Comparison of ENCODE assay signal across 10 cellular contexts in the genomic region with DNA sequence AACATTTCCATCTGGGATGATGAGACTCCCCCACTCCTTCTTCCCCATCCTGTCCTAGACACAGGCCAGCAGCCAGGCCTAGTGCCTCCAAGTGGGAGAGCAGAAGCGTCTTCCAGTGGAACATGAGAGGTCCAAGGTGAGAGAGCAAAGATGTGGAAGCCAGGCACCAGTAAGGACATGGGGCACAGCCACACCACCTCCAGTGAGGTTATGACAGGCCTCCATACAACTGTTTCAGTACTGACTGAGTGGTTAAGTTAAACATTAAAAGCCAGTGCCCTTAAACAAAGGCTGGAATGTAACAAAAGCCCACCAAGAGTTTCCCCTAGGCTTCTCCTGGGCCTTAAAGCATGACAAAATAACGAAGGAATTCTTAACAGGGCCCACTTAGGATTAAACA. TPM values are rescaled to one million over a fixed set of nuclear protein-coding genes. Genes with fewer than 3 reads are reported as not detected.
A peak's percentile ranks its signal among the peaks of the same experiment; 100 is the strongest.
DNase-seq lines count a peak whose midpoint lies in the region; ATAC-seq and TF ChIP-seq lines count a peak whose summit lies in the region.
"Had no signal": no experiment of that assay in that cellular context is flagged by ENCODE, and none has a peak within 500 bp of the region (broad histone marks: within the 10 kb centered on the region; RNA-seq: fewer than 3 reads in every experiment).

No MANE protein-coding gene starts in this region.

- no peak overlapping the region for H3K4me3 ChIP-seq in gastrocnemius medialis
- H3K4me3 ChIP-seq: body of pancreas had no signal

- H3K4me1 Mint-ChIP-seq in T-helper 2 cell treated with Interferon-gamma antibody and Interleukin-4, amounts not matched to agents 5 μg/mL and 100 μg/mL, for 36 hours (ENCODE audit: low read depth) = peaks cover 69% of the 10 kb centered on the region
- peaks cover 38% of the 10 kb centered on the region for H3K4me1 Mint-ChIP-seq in mesothelial cell of epicardium

- peak; percentile 64 for ATAC-seq in GM18508 (IDR thresholded peaks at IDR 0.05; ENCODE audit: insufficient read depth, unreplicated experiment)
- peak; percentile 58 for ATAC-seq in HG02588 (IDR thresholded peaks at IDR 0.05; ENCODE audit: unreplicated experiment)
- no peak for ATAC-seq in GM19351 (IDR thresholded peaks at IDR 0.05; ENCODE audit: unreplicated experiment)
- no peak for ATAC-seq in GM19397 (IDR thresholded peaks at IDR 0.05; ENCODE audit: unreplicated experiment)
- ATAC-seq in gastrocnemius medialis = no peak
- ATAC-seq: body of pancreas had no signal

- H3K36me3 Mint-ChIP-seq in T-helper 2 cell treated with Interferon-gamma antibody and Interleukin-4, amounts not matched to agents 5 μg/mL and 100 μg/mL, for 36 hours (ENCODE audit: low read depth) = peaks cover 83% of the 10 kb centered on the region
- H3K36me3 Mint-ChIP-seq in mesothelial cell of epicardium = peaks cover 41% of the 10 kb centered on the region

- no peaks in the 10 kb centered on the region for H3K9me3 ChIP-seq in gastrocnemius medialis
- H3K9me3 ChIP-seq: body of pancreas had no signal

- no peaks in the 10 kb centered on the region for H3K27me3 ChIP-seq in gastrocnemius medialis
- H3K27me3 ChIP-seq: body of pancreas had no signal

- in situ Hi-C loops in gastrocnemius medialis (cut with MboI; ENCODE audit: low sequenced_read_pairs in 4 of 4) = no loop called here

- peak overlapping the region; percentile 82 for H3K27ac Mint-ChIP-seq in T-helper 2 cell treated with Interferon-gamma antibody and Interleukin-4, amounts not matched to agents 5 μg/mL and 100 μg/mL, for 36 hours
- H3K27ac Mint-ChIP-seq in mesothelial cell of epicardium = peak overlapping the region; percentile 68

- H3K36me3 ChIP-seq in gastrocnemius medialis = peaks cover 0 to 58% of the 10 kb centered on the region in 2 donors

- H3K4me3 Mint-ChIP-seq in T-helper 2 cell treated with Interferon-gamma antibody and Interleukin-4, amounts not matched to agents 5 μg/mL and 100 μg/mL, for 36 hours = peak overlapping the region; percentile 96
- H3K4me3 Mint-ChIP-seq in mesothelial cell of epicardium = no peak overlapping the region

- no peak overlapping the region for H3K27ac ChIP-seq in gastrocnemius medialis
- H3K27ac ChIP-seq: body of pancreas had no signal

- intact Hi-C loops in gastrocnemius medialis (cut with DNase I; ENCODE audit: low total_unique reads) = no loop called here

- H3K4me1 ChIP-seq in gastrocnemius medialis = peaks cover 40 to 41% of the 10 kb centered on the region in 2 donors

- no peaks in the 10 kb centered on the region for H3K9me3 Mint-ChIP-seq in T-helper 2 cell treated with Interferon-gamma antibody and Interleukin-4, amounts not matched to agents 5 μg/mL and 100 μg/mL, for 36 hours
- no peaks in the 10 kb centered on the region for H3K9me3 Mint-ChIP-seq in mesothelial cell of epicardium

- no peak for TF ChIP-seq POLR2A in gastrocnemius medialis (IDR thresholded peaks at IDR 0.05)

- H3K27me3 Mint-ChIP-seq in T-helper 2 cell treated with Interferon-gamma antibody and Interleukin-4, amounts not matched to agents 5 μg/mL and 100 μg/mL, for 36 hours (ENCODE audit: low read depth) = no peaks in the 10 kb centered on the region
- no peaks in the 10 kb centered on the region for H3K27me3 Mint-ChIP-seq in mesothelial cell of epicardium (ENCODE audit: low read depth)

- no peak for DNase-seq in T-helper 2 cell treated with Interferon-gamma antibody and Interleukin-4, amounts not matched to agents 5 μg/mL and 100 μg/mL, for 36 hours (ENCODE audit: low spot score)
- no peak for DNase-seq in mesothelial cell of epicardium (ENCODE audit: low spot score in 2 of 2, unreplicated experiment in 2 of 2)
- no peak for DNase-seq in gastrocnemius medialis
- no peak for DNase-seq in NCI-H187 (lab: John Stamatoyannopoulos, UW)
- DNase-seq: body of pancreas, SHP77 had no signal

- no peak for TF ChIP-seq CTCF in mesothelial cell of epicardium (IDR thresholded peaks at IDR 0.05; ENCODE audit: unreplicated experiment)
- no peak for TF ChIP-seq CTCF in gastrocnemius medialis (IDR thresholded peaks at IDR 0.05 in 4 of 5, conservative IDR thresholded peaks at IDR 0.05 in 1 of 5)

RNA-seq across cellular contexts. Expression of gene ZBTB24, which starts 5.3 kb away (rescaled TPM):
- total RNA-seq in mesothelial cell of epicardium (8.0 to 9.4 TPM (median 9.1 TPM) in 3 replicates), gastrocnemius medialis (10 to 100 TPM in 1 of 4 donors, 1 to 10 TPM in 3; 3.7 to 10.5 (median 6.1) TPM)

RNA-seq across cellular contexts. Expression of gene MICAL1, which starts 22.2 kb away (rescaled TPM):
- 26.3 to 30.3 TPM (median 29.6 TPM) in 3 replicates for total RNA-seq in mesothelial cell of epicardium
- 10 to 100 TPM in 1 of 4 donors, 1 to 10 TPM in 3; 6.0 to 11.6 (median 8.0) TPM for total RNA-seq in gastrocnemius medialis

RNA-seq across cellular contexts. Expression of gene SMPD2, which starts 37.2 kb away (rescaled TPM):
- total RNA-seq in mesothelial cell of epicardium (9.8 to 11.9 TPM (median 10.4 TPM) in 3 replicates), gastrocnemius medialis (1 to 10 TPM; 3.9 to 7.7 (median 5.9) TPM)

RNA-seq across cellular contexts. Expression of gene PPIL6, which starts 37.3 kb away (rescaled TPM):
- total RNA-seq in mesothelial cell of epicardium (2.9 to 4.8 TPM (median 4.8 TPM) in 3 replicates), gastrocnemius medialis (1 to 10 TPM in 3 of 4 donors, under 1 TPM in 1; 0.64 to 2.9 (median 1.3) TPM)

Comparison
In these comparisons a context has a peak if more than half of its experiments do, and no peak if none do; other contexts are left out.
1. ATAC-seq: peak in GM18508 (single experiment) and HG02588 (single experiment); none in GM19351 (single experiment), GM19397 (single experiment) and gastrocnemius medialis (0 of 2).